In genomic region chr1:226252841-226253240, GRCh38 we compare ENCODE assay signal across 1 cellular context. TPM values are rescaled to one million over a fixed set of nuclear protein-coding genes. Genes with fewer than 3 reads are reported as not detected.
"Had no signal": no experiment of that assay in that cellular context is flagged by ENCODE, and none has a peak within 500 bp of the region (broad histone marks: within the 10 kb centered on the region; RNA-seq: fewer than 3 reads in every experiment).

No MANE protein-coding gene starts in this region.

RNA-seq across cellular contexts. Expression of gene MIXL1, which starts 29.4 kb away (rescaled TPM):
- total RNA-seq: G401 had no signal
